8 cellular contexts compared by ENCODE assay signal in the genomic region with DNA sequence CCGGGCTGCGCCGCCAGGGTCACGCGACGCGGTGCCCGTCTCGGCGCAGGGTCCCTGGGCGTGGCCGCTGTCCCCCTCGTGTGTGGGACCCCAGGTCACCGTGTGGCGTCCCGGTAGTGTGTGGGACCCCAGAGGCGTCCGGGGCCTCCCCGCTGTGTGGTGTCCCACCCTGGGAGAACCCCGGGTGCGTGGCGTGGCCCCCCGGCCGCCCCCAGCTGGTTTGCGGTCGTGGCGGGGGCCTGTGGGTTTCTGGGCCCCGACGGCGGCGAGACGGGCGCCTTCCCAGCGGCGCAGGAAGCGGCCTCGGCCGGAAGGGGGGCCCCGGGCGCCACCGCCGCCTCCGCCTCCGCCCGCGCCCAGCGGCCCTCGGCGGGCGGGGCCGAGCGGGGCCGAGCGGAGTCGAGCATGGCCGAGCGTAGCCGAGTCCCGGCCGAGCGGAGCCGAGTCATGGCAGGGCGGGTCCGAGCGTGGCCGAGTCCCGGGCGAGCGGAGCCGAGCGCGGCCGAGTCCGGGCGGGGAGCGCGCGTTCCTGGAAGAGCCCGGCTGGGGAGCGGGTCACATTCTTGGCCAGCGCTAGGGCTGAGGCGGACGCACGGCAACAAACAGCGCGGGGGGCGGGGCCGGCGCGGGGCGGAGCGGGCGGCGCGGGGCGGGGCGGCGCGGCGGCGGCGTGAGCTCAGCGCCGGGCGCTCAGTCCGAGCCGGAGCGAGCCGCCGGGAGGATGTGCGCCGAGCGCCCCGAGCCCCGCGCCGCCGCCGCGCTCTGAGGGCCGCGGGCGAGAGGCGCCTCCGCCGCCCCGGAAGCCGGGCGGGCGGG. TPM values are rescaled to one million over a fixed set of nuclear protein-coding genes. Genes with fewer than 3 reads are reported as not detected.
DNase-seq lines count a peak whose midpoint lies in the region; ATAC-seq and TF ChIP-seq lines count a peak whose summit lies in the region.

No MANE protein-coding gene starts in this region.

- H3K9me3 ChIP-seq in ES-I3 (ENCODE audit: control insufficient read depth, insufficient read depth, low read length) (no peaks in the 10 kb centered on the region), Loucy (ENCODE audit: insufficient read depth, low read depth, low read length) (no peaks in the 10 kb centered on the region)

- no peak overlapping the region for H3K27ac Mint-ChIP-seq in nephron progenitor cell

- TF ChIP-seq POLR2A in Raji (IDR thresholded peaks at IDR 0.05; ENCODE audit: insufficient read depth, low read depth, low read length): peak; percentile 52

- TF ChIP-seq CTCF in Loucy (conservative IDR thresholded peaks at IDR 0.05; ENCODE audit: low read length) (no peak), fibroblast of the aortic adventitia (IDR thresholded peaks at IDR 0.05; ENCODE audit: insufficient read depth, low read length) (no peak), nephron progenitor cell (IDR thresholded peaks at IDR 0.05) (no peak)

- H3K9ac ChIP-seq in ES-I3 (ENCODE audit: low read depth, low read length) (peak overlapping the region; percentile 95), Loucy (ENCODE audit: low read depth, low read length, poor library complexity, severe bottlenecking) (no peak overlapping the region)

- DNase-seq in H7: peak; percentile 100
- peak; percentile 97 for DNase-seq in activated effector memory CD4-positive, alpha-beta T cell treated with anti-CD3 and anti-CD28 coated beads, Interleukin-2, amount 50 U/mL, for 16 hours
- peak; percentile 96 for DNase-seq in fibroblast of the aortic adventitia (ENCODE audit: low read depth)
- DNase-seq in nephron progenitor cell: peak; percentile 96
- DNase-seq in stimulated activated naive CD8-positive, alpha-beta T cell treated with anti-CD3 and anti-CD28 coated beads, Interleukin-15, Interleukin-2, amounts not matched to agents 100 U/mL and 50 U/mL, for 24 hours: peak; percentile 95

- H3K4me1 Mint-ChIP-seq in nephron progenitor cell: peaks cover 38% of the 10 kb centered on the region

- H3K4me2 ChIP-seq in Loucy (ENCODE audit: low read depth, low read length, poor library complexity, severe bottlenecking): no peak overlapping the region

- no peaks in the 10 kb centered on the region for H3F3A ChIP-seq in Loucy (ENCODE audit: low read depth)

- no peaks in the 10 kb centered on the region for H3K36me3 Mint-ChIP-seq in nephron progenitor cell (ENCODE audit: low read depth)

- no peak overlapping the region for H2AFZ ChIP-seq in Loucy (ENCODE audit: low read length)

- H3K36me3 ChIP-seq in ES-I3 (ENCODE audit: insufficient read depth, low read length) (no peaks in the 10 kb centered on the region), H7 (replicated peaks; ENCODE audit: control insufficient read depth, insufficient read depth, low read length) (no peaks in the 10 kb centered on the region; the same call in 1 of the 2 replicates), Loucy (ENCODE audit: insufficient read depth, low read length) (no peaks in the 10 kb centered on the region)

- H3K9me2 ChIP-seq in Loucy (replicated peaks; ENCODE audit: low read depth, low read length): no peaks in the 10 kb centered on the region

- peaks cover 39% of the 10 kb centered on the region for H3K79me2 ChIP-seq in Loucy (ENCODE audit: insufficient read depth, low read length)

- peak overlapping the region; percentile 71 for H3K4me3 Mint-ChIP-seq in nephron progenitor cell

- ATAC-seq in stimulated activated naive CD8-positive, alpha-beta T cell treated with anti-CD3 and anti-CD28 coated beads, Interleukin-15, Interleukin-2, amounts not matched to agents 100 U/mL and 50 U/mL, for 24 hours: peak; percentile 88

- H3K9me3 Mint-ChIP-seq in nephron progenitor cell: no peaks in the 10 kb centered on the region

- H3K4me3 ChIP-seq in H7 (ENCODE audit: insufficient read depth, low read depth, low read length): peak overlapping the region; percentile 88
- H3K4me3 ChIP-seq in Loucy (ENCODE audit: low read length, poor library complexity, severe bottlenecking): peak overlapping the region; percentile 58
- peak overlapping the region; percentile 88 for H3K4me3 ChIP-seq in fibroblast of the aortic adventitia (ENCODE audit: low read depth, low read length)

- H3K27me3 ChIP-seq in H7 (ENCODE audit: control insufficient read depth, insufficient read depth, low read length) (peaks cover 1% of the 10 kb centered on the region; the same call in 1 of the 2 replicates), Loucy (ENCODE audit: insufficient read depth, low read length, poor library complexity, severe bottlenecking) (no peaks in the 10 kb centered on the region)

- peaks cover 33% of the 10 kb centered on the region for H4K20me1 ChIP-seq in Loucy (ENCODE audit: insufficient read depth, low read length, poor library complexity, severe bottlenecking)

- peaks cover 3% of the 10 kb centered on the region for H3K27me3 Mint-ChIP-seq in nephron progenitor cell (ENCODE audit: low read depth, poor library complexity)

- H3K4me1 ChIP-seq in ES-I3 (ENCODE audit: insufficient read depth, low read length) (peaks cover 2% of the 10 kb centered on the region; the same call in 1 of the 2 replicates), Loucy (ENCODE audit: insufficient read depth, low read length, poor library complexity, severe bottlenecking) (peaks cover 29% of the 10 kb centered on the region)

RNA-seq across cellular contexts. Expression of gene SKI, which starts 0.6 kb away (rescaled TPM):
- 29.2 and 29.9 TPM in 2 replicates for total RNA-seq in H7 (2014; rRNA removed; shearing (Covaris generic))
- 28.1 and 36.6 TPM in 2 replicates for total RNA-seq in fibroblast of the aortic adventitia (ENCODE audit: low replicate concordance)

RNA-seq across cellular contexts. Expression of gene FAAP20, which starts 33.0 kb away (rescaled TPM):
- 60.5 and 69.9 TPM in 2 replicates for total RNA-seq in H7 (2014; rRNA removed; shearing (Covaris generic))
- 18.5 and 23.2 TPM in 2 replicates for total RNA-seq in fibroblast of the aortic adventitia (ENCODE audit: low replicate concordance)

Comparison
In these comparisons a context has a peak if more than half of its experiments do, and no peak if none do; other contexts are left out.
1. Peak in every context shown above with its lines: DNase-seq, ATAC-seq and H3K4me3 ChIP-seq.